In genomic region chr22:41447435-41448188, GRCh38 we compare ENCODE assay signal across 8 cellular contexts. TPM values are rescaled to one million over a fixed set of nuclear protein-coding genes. Genes with fewer than 3 reads are reported as not detected.
DNase-seq lines count a peak whose midpoint lies in the region; ATAC-seq and TF ChIP-seq lines count a peak whose summit lies in the region.

No MANE protein-coding gene starts in this region.

- peak overlapping the region; percentile 99 for H3K27ac ChIP-seq in upper lobe of right lung

- H3K36me3 Mint-ChIP-seq in activated naive CD4-positive, alpha-beta T cell treated with anti-CD3 and anti-CD28 coated beads, Interleukin-2, amount 50 U/mL, for 72 hours: peaks cover 17 to 21% of the 10 kb centered on the region in 2 donors
- H3K36me3 Mint-ChIP-seq in osteocyte (ENCODE audit: unreplicated experiment): peaks cover 10% of the 10 kb centered on the region

- no peaks in the 10 kb centered on the region for H3K27me3 ChIP-seq in upper lobe of right lung

- H3K27ac Mint-ChIP-seq in activated naive CD4-positive, alpha-beta T cell treated with anti-CD3 and anti-CD28 coated beads, Interleukin-2, amount 50 U/mL, for 72 hours: peak overlapping the region; percentile 96
- peak overlapping the region; percentile 95 for H3K27ac Mint-ChIP-seq in osteocyte (ENCODE audit: unreplicated experiment)

- no peaks in the 10 kb centered on the region for H3K36me3 ChIP-seq in upper lobe of right lung

- TF ChIP-seq CTCF in osteocyte (IDR thresholded peaks at IDR 0.05): no peak
- no peak for TF ChIP-seq CTCF in upper lobe of right lung (IDR thresholded peaks at IDR 0.05)

- peak; percentile 82 for DNase-seq in DMS53 (lab: John Stamatoyannopoulos, UW)
- DNase-seq in Kasumi-1 (lab: John Stamatoyannopoulos, UW): peak; percentile 64 to 68
- DNase-seq in SK-N-DZ (ENCODE audit: low spot score): peak; percentile 76
- peak; percentile 71 for DNase-seq in activated naive CD4-positive, alpha-beta T cell treated with anti-CD3 and anti-CD28 coated beads, Interleukin-2, amount 50 U/mL, for 72 hours (ENCODE audit: low spot score in 2 of 2)
- DNase-seq in Right ventricle myocardium inferior (ENCODE audit: missing footprints): peak; percentile 85
- DNase-seq in osteocyte (ENCODE audit: extremely low spot score, unreplicated experiment): peak; percentile 90
- DNase-seq in upper lobe of right lung: peak; percentile 87

- intact Hi-C loops in Right ventricle myocardium inferior (cut with DNase I) (no loop called here), upper lobe of right lung (cut with DNase I) (no loop called here)

- H3K4me3 Mint-ChIP-seq in osteocyte (ENCODE audit: unreplicated experiment): peak overlapping the region; percentile 95

- H3K4me3 ChIP-seq in upper lobe of right lung: peak overlapping the region; percentile 93

- ATAC-seq in activated naive CD4-positive, alpha-beta T cell treated with anti-CD3 and anti-CD28 coated beads, Interleukin-2, amount 50 U/mL, for 72 hours: peak; percentile 15 to 18
- ATAC-seq in Right ventricle myocardium inferior (peak; percentile 38), upper lobe of right lung (peak; percentile 40), GM21381 (IDR thresholded peaks at IDR 0.05; ENCODE audit: unreplicated experiment) (no peak)

- peaks cover 18% of the 10 kb centered on the region for H3K4me1 Mint-ChIP-seq in osteocyte (ENCODE audit: unreplicated experiment)

- H3K4me1 ChIP-seq in upper lobe of right lung: peaks cover 7% of the 10 kb centered on the region

- H3K27me3 Mint-ChIP-seq in osteocyte (ENCODE audit: unreplicated experiment): no peaks in the 10 kb centered on the region

- H3K9me3 Mint-ChIP-seq in activated naive CD4-positive, alpha-beta T cell treated with anti-CD3 and anti-CD28 coated beads, Interleukin-2, amount 50 U/mL, for 72 hours: no peaks in the 10 kb centered on the region
- H3K9me3 Mint-ChIP-seq in osteocyte (ENCODE audit: unreplicated experiment): no peaks in the 10 kb centered on the region

- no peaks in the 10 kb centered on the region for H3K9me3 ChIP-seq in upper lobe of right lung

RNA-seq across cellular contexts. Expression of gene TOB2, which starts 1.0 kb away (rescaled TPM):
- polyA plus RNA-seq in SK-N-DZ (2014; cell fraction: cytosol; rRNA removed): 9.2 and 12.0 TPM in 2 replicates
- 5.0 and 7.0 TPM in 2 replicates for polyA plus RNA-seq in SK-N-DZ (2014; cell fraction: nucleus; rRNA removed)
- total RNA-seq in activated naive CD4-positive, alpha-beta T cell treated with anti-CD3 and anti-CD28 coated beads, Interleukin-2, amount 50 U/mL, for 72 hours: 10 to 100 TPM; 28.1 to 29.9 TPM
- total RNA-seq in Right ventricle myocardium inferior (68.0 TPM), osteocyte (44.5 and 45.9 TPM in 2 replicates), upper lobe of right lung (47.7 TPM)

RNA-seq across cellular contexts. Expression of gene PHF5A, which starts 20.9 kb away (rescaled TPM):
- polyA plus RNA-seq in SK-N-DZ (2014; cell fraction: cytosol; rRNA removed): 178 and 199 TPM in 2 replicates
- polyA plus RNA-seq in SK-N-DZ (2014; cell fraction: nucleus; rRNA removed): 61.7 and 117 TPM in 2 replicates
- 10 to 100 TPM; 61.3 to 76.5 TPM for total RNA-seq in activated naive CD4-positive, alpha-beta T cell treated with anti-CD3 and anti-CD28 coated beads, Interleukin-2, amount 50 U/mL, for 72 hours
- 25.5 TPM for total RNA-seq in Right ventricle myocardium inferior
- 29.0 and 30.9 TPM in 2 replicates for total RNA-seq in osteocyte
- total RNA-seq in upper lobe of right lung: 32.9 TPM

RNA-seq across cellular contexts. Expression of gene ACO2, which starts 21.3 kb away (rescaled TPM):
- polyA plus RNA-seq in SK-N-DZ (2014; cell fraction: cytosol; rRNA removed): 62.2 and 66.7 TPM in 2 replicates
- 53.0 and 66.4 TPM in 2 replicates for polyA plus RNA-seq in SK-N-DZ (2014; cell fraction: nucleus; rRNA removed)
- 100 to 1,000 TPM in 1 of 2 donors, 10 to 100 TPM in 1; 100.0 to 112 TPM for total RNA-seq in activated naive CD4-positive, alpha-beta T cell treated with anti-CD3 and anti-CD28 coated beads, Interleukin-2, amount 50 U/mL, for 72 hours
- total RNA-seq in Right ventricle myocardium inferior: 810 TPM
- total RNA-seq in osteocyte: 71.8 and 77.3 TPM in 2 replicates
- total RNA-seq in upper lobe of right lung: 84.1 TPM
